ENCODE assay signal across 7 cellular contexts in genomic region chr11:95494167-95494566, GRCh38.
"Had no signal": no experiment of that assay in that cellular context is flagged by ENCODE, and none has a peak within 500 bp of the region (broad histone marks: within the 10 kb centered on the region; RNA-seq: fewer than 3 reads in every experiment).

No MANE protein-coding gene starts in this region.

- H3K4me3 ChIP-seq: K562 had no signal

- H3K27ac ChIP-seq: HL-60, KMS-11 had no signal

- DNase-seq: IMR-90, KBM-7, KG1 had no signal

- ATAC-seq: HepG2, K562 had no signal
